ENCODE assay signal across 20 cellular contexts in genomic region chr10:15624405-15625191, GRCh38.
DNase-seq lines count a peak whose midpoint lies in the region; ATAC-seq, FAIRE-seq and TF ChIP-seq lines count a peak whose summit lies in the region.
"Had no signal": no experiment of that assay in that cellular context is flagged by ENCODE, and none has a peak within 500 bp of the region (broad histone marks: within the 10 kb centered on the region; RNA-seq: fewer than 3 reads in every experiment).

No MANE protein-coding gene starts in this region.

- TF ChIP-seq POLR2A in vagina (IDR thresholded peaks at IDR 0.05): no peak

- FAIRE-seq in endometrium (lab: Jason Lieb, UNC): peak; percentile 93

- H3K36me3 Mint-ChIP-seq in T-helper 17 cell (ENCODE audit: low read depth): no peaks in the 10 kb centered on the region
- H3K36me3 Mint-ChIP-seq: activated CD8-positive, alpha-beta memory T cell treated with anti-CD3 and anti-CD28 coated beads, Interleukin-2, amount 10 ng/mL, durations not matched to agents 7 days and 5 days; CD14-positive monocyte; memory B cell; natural killer cell treated with Interleukin-12 subunit alpha and Interleukin-12 subunit beta and Interleukin-15 and Interleukin-18, amount 100 ng/mL, for 72 hours; WTC11 had no signal

- no peaks in the 10 kb centered on the region for H3K27me3 ChIP-seq in adipocyte (replicated peaks; ENCODE audit: control insufficient read depth, insufficient read depth, low read length)
- no peaks in the 10 kb centered on the region for H3K27me3 ChIP-seq in left lung
- no peaks in the 10 kb centered on the region for H3K27me3 ChIP-seq in vagina
- H3K27me3 ChIP-seq: gastrocnemius medialis had no signal

- no peak for TF ChIP-seq CTCF in left lung (IDR thresholded peaks at IDR 0.05)
- TF ChIP-seq CTCF in vagina (IDR thresholded peaks at IDR 0.05): no peak

- no peaks in the 10 kb centered on the region for H3K9me3 ChIP-seq in adipocyte (ENCODE audit: control insufficient read depth, low read length)
- H3K9me3 ChIP-seq in left lung: no peaks in the 10 kb centered on the region
- no peaks in the 10 kb centered on the region for H3K9me3 ChIP-seq in vagina
- no peaks in the 10 kb centered on the region for H3K9me3 ChIP-seq in T-helper 17 cell (ENCODE audit: control insufficient read depth, low read length, poor library complexity, severe bottlenecking)
- H3K9me3 ChIP-seq: gastrocnemius medialis had no signal

- H3K27me3 Mint-ChIP-seq in T-helper 17 cell: peaks cover 16% of the 10 kb centered on the region
- H3K27me3 Mint-ChIP-seq: activated CD8-positive, alpha-beta memory T cell treated with anti-CD3 and anti-CD28 coated beads, Interleukin-2, amount 10 ng/mL, durations not matched to agents 7 days and 5 days; memory B cell had no signal

- H3K36me3 ChIP-seq in adipocyte (ENCODE audit: control insufficient read depth, insufficient read depth, low read length, severe bottlenecking): no peaks in the 10 kb centered on the region
- no peaks in the 10 kb centered on the region for H3K36me3 ChIP-seq in left lung
- no peaks in the 10 kb centered on the region for H3K36me3 ChIP-seq in vagina
- H3K36me3 ChIP-seq: gastrocnemius medialis had no signal

- H3K27ac ChIP-seq in left lung: no peak overlapping the region
- H3K27ac ChIP-seq in vagina: peak overlapping the region; percentile 23
- H3K27ac ChIP-seq: gastrocnemius medialis had no signal

- H3K4me1 Mint-ChIP-seq in T-helper 17 cell: peaks cover 2% of the 10 kb centered on the region
- H3K4me1 Mint-ChIP-seq: activated CD8-positive, alpha-beta memory T cell treated with anti-CD3 and anti-CD28 coated beads, Interleukin-2, amount 10 ng/mL, durations not matched to agents 7 days and 5 days; CD14-positive monocyte; memory B cell; WTC11 had no signal

- H3K4me1 ChIP-seq in adipocyte (ENCODE audit: control insufficient read depth, insufficient read depth, low read length) (peaks cover 32% of the 10 kb centered on the region), left lung (no peaks in the 10 kb centered on the region), vagina (peaks cover 7% of the 10 kb centered on the region)

- intact Hi-C loops in left lung (cut with DNase I): no loop called here
- intact Hi-C loops in vagina (cut with DNase I): no loop called here

- ATAC-seq in left lung: peak; percentile 19
- no peak for ATAC-seq in T-helper 17 cell
- ATAC-seq in HG03469 (IDR thresholded peaks at IDR 0.05; ENCODE audit: unreplicated experiment): no peak
- ATAC-seq: activated CD8-positive, alpha-beta memory T cell treated with anti-CD3 and anti-CD28 coated beads, Interleukin-2, amount 10 ng/mL, durations not matched to agents 7 days and 5 days; gastrocnemius medialis; natural killer cell treated with Interleukin-12 subunit alpha and Interleukin-12 subunit beta and Interleukin-15 and Interleukin-18, amount 100 ng/mL, for 72 hours; WTC11 had no signal

- no peak overlapping the region for H3K27ac Mint-ChIP-seq in T-helper 17 cell
- H3K27ac Mint-ChIP-seq: activated CD8-positive, alpha-beta memory T cell treated with anti-CD3 and anti-CD28 coated beads, Interleukin-2, amount 10 ng/mL, durations not matched to agents 7 days and 5 days; CD14-positive monocyte; HFFc6; memory B cell; natural killer cell treated with Interleukin-12 subunit alpha and Interleukin-12 subunit beta and Interleukin-15 and Interleukin-18, amount 100 ng/mL, for 72 hours; T-helper 1 cell treated with Interleukin-12 subunit alpha and Interleukin-12 subunit beta and Interleukin-4 antibody, amounts not matched to agents 30 μg/mL and 1 μg/mL, for 36 hours; WTC11 had no signal

- H3K9ac ChIP-seq in adipocyte (ENCODE audit: low read length): peak overlapping the region; percentile 37

- H3K4me3 ChIP-seq in adipocyte (ENCODE audit: low read length): peak overlapping the region; percentile 38
- no peak overlapping the region for H3K4me3 ChIP-seq in left lung
- H3K4me3 ChIP-seq in vagina: no peak overlapping the region
- H3K4me3 ChIP-seq: gastrocnemius medialis had no signal

- DNase-seq in adipocyte (ENCODE audit: low read depth) (peak; percentile 93), left lung (no peak), vagina (ENCODE audit: extremely low spot score in 2 of 2) (no peak), T-helper 17 cell (no peak), cerebellar nuclear complex (lab: John Stamatoyannopoulos, UW) (no peak)
- DNase-seq: activated CD8-positive, alpha-beta memory T cell treated with anti-CD3 and anti-CD28 coated beads, Interleukin-2, amount 10 ng/mL, durations not matched to agents 7 days and 5 days; activated gamma-delta T cell treated with Interleukin-2 at 50 U/mL for 16 hours; effector CD8-positive, alpha-beta T cell; gastrocnemius medialis; HFFc6; NCI-H2029; NCI-H510A; SHP77 treated with DMSO at 0.1 percent for 48 hours had no signal

- H3K4me3 Mint-ChIP-seq in T-helper 17 cell: no peak overlapping the region
- H3K4me3 Mint-ChIP-seq: activated CD8-positive, alpha-beta memory T cell treated with anti-CD3 and anti-CD28 coated beads, Interleukin-2, amount 10 ng/mL, durations not matched to agents 7 days and 5 days; CD14-positive monocyte; HFFc6; memory B cell; natural killer cell treated with Interleukin-12 subunit alpha and Interleukin-12 subunit beta and Interleukin-15 and Interleukin-18, amount 100 ng/mL, for 72 hours; T-helper 1 cell treated with Interleukin-12 subunit alpha and Interleukin-12 subunit beta and Interleukin-4 antibody, amounts not matched to agents 30 μg/mL and 1 μg/mL, for 36 hours; WTC11 had no signal
